ENCODE assay signal across 17 cellular contexts in genomic region chr4:76755756-76756155, GRCh38.
"Had no signal": no experiment of that assay in that cellular context is flagged by ENCODE, and none has a peak within 500 bp of the region (broad histone marks: within the 10 kb centered on the region; RNA-seq: fewer than 3 reads in every experiment).

No MANE protein-coding gene starts in this region.

- DNase-seq: activated CD4-positive, alpha-beta T cell treated with anti-CD3 and anti-CD28 coated beads, Interleukin-2, amount 50 U/mL, for 4 hours; activated gamma-delta T cell; activated T-cell treated with anti-CD3 and anti-CD28 coated beads, Interleukin-2, amount 50 U/mL, for 48 hours; anterior cingulate cortex; cortex of kidney; effector CD8-positive, alpha-beta T cell; hypothalamus; kidney glomerular epithelial cell; naive thymus-derived CD4-positive, alpha-beta T cell; nucleus accumbens; psoas muscle; stimulated activated CD4-positive, alpha-beta T cell treated with anti-CD3 and anti-CD28 coated beads, Interleukin-2, amount 100 ng/mL, for 48 hours; stimulated activated naive CD8-positive, alpha-beta T cell treated with anti-CD3 and anti-CD28 coated beads, Interleukin-15, Interleukin-2, amounts not matched to agents 100 U/mL and 50 U/mL, for 24 hours; SW 1271 had no signal

- ATAC-seq: psoas muscle; sciatic nerve; stimulated activated naive CD8-positive, alpha-beta T cell treated with anti-CD3 and anti-CD28 coated beads, Interleukin-15, Interleukin-2, amounts not matched to agents 100 U/mL and 50 U/mL, for 24 hours had no signal

- H3K4me3 ChIP-seq: cardiac muscle cell, psoas muscle, suprapubic skin had no signal

- H3K27ac ChIP-seq: cardiac muscle cell, psoas muscle, suprapubic skin had no signal

- H3K4me1 ChIP-seq: psoas muscle had no signal

- H3K36me3 ChIP-seq: suprapubic skin had no signal

- H3K9me3 ChIP-seq: psoas muscle, suprapubic skin had no signal

- H3K27me3 ChIP-seq: cardiac muscle cell, suprapubic skin had no signal
